20 cellular contexts compared by ENCODE assay signal in the genomic region with DNA sequence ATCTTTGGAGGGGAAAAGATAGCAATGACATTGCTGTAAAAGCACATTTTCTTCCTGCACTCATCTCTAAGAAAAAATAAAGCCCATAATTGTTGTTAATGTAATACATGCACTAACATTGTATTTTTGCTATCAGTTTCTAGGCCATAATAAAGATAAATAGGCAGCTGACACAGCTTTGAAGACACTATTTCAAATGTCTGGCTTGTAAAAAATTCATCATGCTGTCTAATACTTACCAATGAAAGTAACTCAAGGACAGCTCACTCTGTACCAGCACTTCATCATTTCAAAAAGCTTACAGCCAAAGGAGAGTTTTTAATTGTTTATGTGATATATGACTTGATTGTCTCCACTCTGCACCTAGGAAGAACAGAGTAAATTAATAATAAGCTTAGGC.
DNase-seq lines count a peak whose midpoint lies in the region; ATAC-seq, FAIRE-seq and TF ChIP-seq lines count a peak whose summit lies in the region.
"Had no signal": no experiment of that assay in that cellular context is flagged by ENCODE, and none has a peak within 500 bp of the region (broad histone marks: within the 10 kb centered on the region; RNA-seq: fewer than 3 reads in every experiment).

No MANE protein-coding gene starts in this region.

- ATAC-seq in SK-N-SH treated with all-trans-retinoic acid at 6 μM for 48 hours, result no peak
- ATAC-seq: CD8-positive, alpha-beta T cell had no signal

- DNase-seq in SK-N-SH (no peak), HEK293T (ENCODE audit: extremely low spot score) (no peak), SK-N-DZ (ENCODE audit: low spot score) (peak; percentile 9), left kidney (ENCODE audit: low read depth, low spot score) (peak; percentile 16), AML-193 (lab: John Stamatoyannopoulos, UW) (no peak), hippocampal formation (lab: John Stamatoyannopoulos, UW) (no peak), GM12891 (ENCODE audit: insufficient read length, low spot score) (no peak)
- DNase-seq: 8988T; ACHN; Caco-2; Calu3; CD4-positive, alpha-beta T cell; CD8-positive, alpha-beta T cell; DMS79 treated with DMSO at 0.1 percent for 48 hours; GF-D8 had no signal

- CTCF ChIA-PET in SK-N-SH (lab: Yijun Ruan, JAX), result interaction anchor here (0.6 kb wide), 1 partner anchor 32 kb away, joined by 3 read pairs; no protein-coding TSS in a partner anchor
- CTCF ChIA-PET in HEK293T (lab: Yijun Ruan, JAX), result no interaction called here

- H3K4me2 ChIP-seq in SK-N-SH, result no peak overlapping the region
- H3K4me2 ChIP-seq: BLaER1 treated with 17β-estradiol and CSF1 and Interleukin-3, amounts not matched to agents 10 nM and 100 nM had no signal

- POLR2A ChIA-PET in SK-N-SH (lab: Yijun Ruan, JAX), result no interaction called here
- POLR2A ChIA-PET in HEK293T (lab: Yijun Ruan, JAX), result no interaction called here

- no peak overlapping the region for H3K4me3 ChIP-seq in SK-N-SH (ENCODE audit: low read depth in 2 of 2, low read length in 1 of 2)
- H3K4me3 ChIP-seq: BLaER1 treated with 17β-estradiol and CSF1 and Interleukin-3, amounts not matched to agents 10 nM and 100 nM had no signal

- no peak overlapping the region for H2AFZ ChIP-seq in SK-N-SH (ENCODE audit: low read depth)

- TF ChIP-seq CTCF in SK-N-SH (IDR thresholded peaks at IDR 0.05), result no peak

- FAIRE-seq in GM12891 (lab: Jason Lieb, UNC), result no peak
- FAIRE-seq: GM12892, GM18507 had no signal

- no peaks in the 10 kb centered on the region for H3K27me3 ChIP-seq in SK-N-SH (ENCODE audit: insufficient read depth)
- H3K27me3 ChIP-seq: BLaER1 treated with 17β-estradiol and CSF1 and Interleukin-3, amounts not matched to agents 10 nM and 100 nM had no signal

- H3K9me2 ChIP-seq in SK-N-SH, result no peaks in the 10 kb centered on the region; the same call in 1 of the 2 replicates

- no peaks in the 10 kb centered on the region for H3K79me2 ChIP-seq in SK-N-SH (ENCODE audit: insufficient read depth)

- peaks cover 0 to 2% of the 10 kb centered on the region in 2 experiments; a peak in 1 of 4 replicates for H3K4me1 ChIP-seq in SK-N-SH (ENCODE audit: control insufficient read depth in 1 of 2, insufficient read depth in 2 of 2, low read depth in 1 of 2, low read length in 1 of 2)
- H3K4me1 ChIP-seq: BLaER1 treated with 17β-estradiol and CSF1 and Interleukin-3, amounts not matched to agents 10 nM and 100 nM; Caco-2 had no signal

- no peaks in the 10 kb centered on the region; the same call in 1 of the 2 replicates for H3K9me3 ChIP-seq in SK-N-SH
- H3K9me3 ChIP-seq: BLaER1 treated with 17β-estradiol and CSF1 and Interleukin-3, amounts not matched to agents 10 nM and 100 nM; Caco-2 had no signal

- H3K9ac ChIP-seq in SK-N-SH, result no peak overlapping the region
- H3K9ac ChIP-seq: BLaER1 treated with 17β-estradiol and CSF1 and Interleukin-3, amounts not matched to agents 10 nM and 100 nM had no signal

- no peaks in the 10 kb centered on the region for H4K20me1 ChIP-seq in SK-N-SH (ENCODE audit: insufficient read depth)
- H4K20me1 ChIP-seq: BLaER1 treated with 17β-estradiol and CSF1 and Interleukin-3, amounts not matched to agents 10 nM and 100 nM had no signal

- H3K27ac ChIP-seq in SK-N-SH (ENCODE audit: low read depth in 2 of 2, low read length in 1 of 2), result peak overlapping the region in 1 of 2 experiments; percentile 65; a peak in 1 of 4 replicates
- H3K27ac ChIP-seq: BLaER1 treated with 17β-estradiol and CSF1 and Interleukin-3, amounts not matched to agents 10 nM and 100 nM; C4-2B had no signal

- no peaks in the 10 kb centered on the region for H3F3A ChIP-seq in SK-N-SH (replicated peaks; ENCODE audit: insufficient read depth)

- no peak for TF ChIP-seq RAD21 in SK-N-SH (IDR thresholded peaks at IDR 0.05; ENCODE audit: low read length)

- peak in 1 of 2 experiments; percentile 29; a peak in 1 of 4 replicates for TF ChIP-seq EP300 in SK-N-SH (IDR thresholded peaks at IDR 0.05; ENCODE audit: borderline replicate concordance in 1 of 2, low read depth in 1 of 2, low read length in 1 of 2)

- H3K36me3 ChIP-seq in SK-N-SH (replicated peaks in 1 of 2; ENCODE audit: control insufficient read depth in 1 of 2, insufficient read depth in 2 of 2, low read length in 1 of 2), result no peaks in the 10 kb centered on the region
- H3K36me3 ChIP-seq: BLaER1 treated with 17β-estradiol and CSF1 and Interleukin-3, amounts not matched to agents 10 nM and 100 nM had no signal

- no peak for TF ChIP-seq POLR2A in GM12891 (IDR thresholded peaks at IDR 0.05; ENCODE audit: low read depth, low read length)

TF ChIP-seq in SK-N-SH, 30 proteins besides CTCF, POLR2A, EP300 and RAD21:
- TF ChIP-seq GATA2 (CRISPR knock-in tag; IDR thresholded peaks at IDR 0.05), result peak; percentile 38; the same call in 1 of the 2 replicates
- TF ChIP-seq GABPA (IDR thresholded peaks at IDR 0.05; ENCODE audit: low read depth), result no peak

TF ChIP-seq in SK-N-SH treated with all-trans-retinoic acid at 6 μM for 48 hours, 23 proteins besides CTCF, POLR2A, EP300 and RAD21 (continues in another document):
- TF ChIP-seq, protein P1, sequence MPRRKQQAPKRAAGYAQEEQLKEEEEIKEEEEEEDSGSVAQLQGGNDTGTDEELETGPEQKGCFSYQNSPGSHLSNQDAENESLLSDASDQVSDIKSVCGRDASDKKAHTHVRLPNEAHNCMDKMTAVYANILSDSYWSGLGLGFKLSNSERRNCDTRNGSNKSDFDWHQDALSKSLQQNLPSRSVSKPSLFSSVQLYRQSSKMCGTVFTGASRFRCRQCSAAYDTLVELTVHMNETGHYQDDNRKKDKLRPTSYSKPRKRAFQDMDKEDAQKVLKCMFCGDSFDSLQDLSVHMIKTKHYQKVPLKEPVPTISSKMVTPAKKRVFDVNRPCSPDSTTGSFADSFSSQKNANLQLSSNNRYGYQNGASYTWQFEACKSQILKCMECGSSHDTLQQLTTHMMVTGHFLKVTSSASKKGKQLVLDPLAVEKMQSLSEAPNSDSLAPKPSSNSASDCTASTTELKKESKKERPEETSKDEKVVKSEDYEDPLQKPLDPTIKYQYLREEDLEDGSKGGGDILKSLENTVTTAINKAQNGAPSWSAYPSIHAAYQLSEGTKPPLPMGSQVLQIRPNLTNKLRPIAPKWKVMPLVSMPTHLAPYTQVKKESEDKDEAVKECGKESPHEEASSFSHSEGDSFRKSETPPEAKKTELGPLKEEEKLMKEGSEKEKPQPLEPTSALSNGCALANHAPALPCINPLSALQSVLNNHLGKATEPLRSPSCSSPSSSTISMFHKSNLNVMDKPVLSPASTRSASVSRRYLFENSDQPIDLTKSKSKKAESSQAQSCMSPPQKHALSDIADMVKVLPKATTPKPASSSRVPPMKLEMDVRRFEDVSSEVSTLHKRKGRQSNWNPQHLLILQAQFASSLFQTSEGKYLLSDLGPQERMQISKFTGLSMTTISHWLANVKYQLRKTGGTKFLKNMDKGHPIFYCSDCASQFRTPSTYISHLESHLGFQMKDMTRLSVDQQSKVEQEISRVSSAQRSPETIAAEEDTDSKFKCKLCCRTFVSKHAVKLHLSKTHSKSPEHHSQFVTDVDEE (CRISPR knock-in tag; IDR thresholded peaks at IDR 0.05), result no peak
- no peak for TF ChIP-seq ZNF70 (CRISPR knock-in tag; IDR thresholded peaks at IDR 0.05)

TF ChIP-seq in HEK293T, 16 proteins besides CTCF, POLR2A, EP300 and RAD21:
- TF ChIP-seq CTBP1 (IDR thresholded peaks at IDR 0.05; ENCODE audit: borderline replicate concordance) (peak; percentile 68), LEF1 (IDR thresholded peaks at IDR 0.05; ENCODE audit: borderline replicate concordance) (peak; percentile 80), SP1 (IDR thresholded peaks at IDR 0.05) (no peak), ARNT (IDR thresholded peaks at IDR 0.05) (0 out of 2 replicates have a peak, but pooled peaks have one; percentile 38), ZNF384 (IDR thresholded peaks at IDR 0.05) (peak; percentile 17; the same call in 1 of the 2 replicates), ELF4 (IDR thresholded peaks at IDR 0.05) (no peak), FOXA1 (IDR thresholded peaks at IDR 0.05) (0 out of 2 replicates have a peak, but pooled peaks have one; percentile 21)
- TF ChIP-seq, protein P2, sequence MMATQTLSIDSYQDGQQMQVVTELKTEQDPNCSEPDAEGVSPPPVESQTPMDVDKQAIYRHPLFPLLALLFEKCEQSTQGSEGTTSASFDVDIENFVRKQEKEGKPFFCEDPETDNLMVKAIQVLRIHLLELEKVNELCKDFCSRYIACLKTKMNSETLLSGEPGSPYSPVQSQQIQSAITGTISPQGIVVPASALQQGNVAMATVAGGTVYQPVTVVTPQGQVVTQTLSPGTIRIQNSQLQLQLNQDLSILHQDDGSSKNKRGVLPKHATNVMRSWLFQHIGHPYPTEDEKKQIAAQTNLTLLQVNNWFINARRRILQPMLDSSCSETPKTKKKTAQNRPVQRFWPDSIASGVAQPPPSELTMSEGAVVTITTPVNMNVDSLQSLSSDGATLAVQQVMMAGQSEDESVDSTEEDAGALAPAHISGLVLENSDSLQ (IDR thresholded peaks at IDR 0.05), result peak; percentile 95
TF ChIP-seq in HEK293T: peak in this region for 6.

TF ChIP-seq in GM12891, 5 proteins besides CTCF, POLR2A, EP300 and RAD21:
- TF ChIP-seq POLR2AphosphoS5 (IDR thresholded peaks at IDR 0.05; ENCODE audit: low read depth, low read length) (no peak), PAX5 (IDR thresholded peaks at IDR 0.05; ENCODE audit: insufficient read depth, low read length, severe bottlenecking) (no peak), TAF1 (IDR thresholded peaks at IDR 0.05; ENCODE audit: low read depth, low read length) (no peak), SPI1 (IDR thresholded peaks at IDR 0.05; ENCODE audit: low read depth, low read length) (no peak), POU2F2 (IDR thresholded peaks at IDR 0.05; ENCODE audit: low read depth, low read length) (no peak)

Comparison
In these comparisons a context has a peak if more than half of its experiments do, and no peak if none do; other contexts are left out.
1. DNase-seq: peak in SK-N-DZ (single experiment) and left kidney (single experiment); none in SK-N-SH (single experiment), HEK293T (single experiment), AML-193 (0 of 2), hippocampal formation (0 of 2) and GM12891 (single experiment).